In the genomic region with DNA sequence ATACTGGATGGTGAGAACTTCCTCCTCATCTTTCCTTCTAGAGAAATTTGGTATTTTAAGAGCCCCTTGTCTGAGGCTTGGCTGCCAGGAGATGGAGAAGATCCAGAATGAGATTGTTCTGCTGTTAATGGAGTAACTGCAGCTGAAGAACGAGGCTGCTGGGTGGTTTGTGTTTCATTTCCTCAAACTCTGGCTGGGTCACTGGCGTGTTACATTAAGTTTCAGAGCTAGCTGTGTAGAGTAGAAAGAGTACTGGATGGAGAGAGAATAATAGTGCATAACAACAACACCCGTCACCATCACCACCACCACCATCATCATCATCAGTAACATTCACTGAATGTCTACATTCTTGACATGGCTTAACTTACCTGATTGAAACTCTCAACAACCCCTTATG, we compare ENCODE assay signal across 18 cellular contexts.
DNase-seq lines count a peak whose midpoint lies in the region; ATAC-seq and TF ChIP-seq lines count a peak whose summit lies in the region.
"Had no signal": no experiment of that assay in that cellular context is flagged by ENCODE, and none has a peak within 500 bp of the region (broad histone marks: within the 10 kb centered on the region; RNA-seq: fewer than 3 reads in every experiment).

No MANE protein-coding gene starts in this region.

- intact Hi-C loops in A673 (cut with micrococcal nuclease; ENCODE audit: unreplicated experiment) = no loop called here

- peak; percentile 42 for DNase-seq in SIG-M5 treated with dmso at 0.1 percent for 504 hours (lab: John Stamatoyannopoulos, UW; ENCODE audit: unreplicated experiment)
- no peak for DNase-seq in SIG-M5 (lab: John Stamatoyannopoulos, UW)
- peak; percentile 96 for DNase-seq in MV-4-11 (lab: John Stamatoyannopoulos, UW)
- DNase-seq in middle frontal gyrus (ENCODE audit: extremely low spot score, low spot score) = no peak
- DNase-seq in NCI-H226 = no peak
- no peak for DNase-seq in natural killer cell treated with Interleukin-12 subunit alpha and Interleukin-12 subunit beta and Interleukin-15 and Interleukin-18, amount 100 ng/mL, for 72 hours (ENCODE audit: low spot score)
- no peak for DNase-seq in A673 (ENCODE audit: low spot score)
- DNase-seq: activated effector memory CD4-positive, alpha-beta T cell treated with Interleukin-2 at 50 U/mL for 16 hours; CD4-positive, alpha-beta memory T cell; NCI-H1930; NCI-H748 treated with DMSO at 0.1 percent for 48 hours; T-cell; WERI-Rb-1 had no signal

- no peak overlapping the region for H3K4me3 Mint-ChIP-seq in natural killer cell treated with Interleukin-12 subunit alpha and Interleukin-12 subunit beta and Interleukin-15 and Interleukin-18, amount 100 ng/mL, for 72 hours
- H3K4me3 Mint-ChIP-seq: CD4-positive, alpha-beta memory T cell; central memory CD8-positive, alpha-beta T cell; stimulated activated effector memory CD8-positive, alpha-beta T cell treated with anti-CD3 and anti-CD28 coated beads, Interleukin-12 subunit alpha, Interleukin-12 subunit beta, amount 100 ng/mL, for 72 hours; T-cell had no signal

- no peak overlapping the region for H3K27ac ChIP-seq in A673 (ENCODE audit: low read depth, low read length, poor library complexity, severe bottlenecking)
- H3K27ac ChIP-seq: 22Rv1, tibial nerve, WERI-Rb-1 had no signal

- TF ChIP-seq CTCF in A673 (conservative IDR thresholded peaks at IDR 0.05; ENCODE audit: low read depth, low read length) = no peak

- H3K27me3 ChIP-seq in A673 (replicated peaks; ENCODE audit: insufficient read depth, low read depth, low read length, poor library complexity) = no peaks in the 10 kb centered on the region
- H3K27me3 ChIP-seq: tibial nerve had no signal

- no peaks in the 10 kb centered on the region for H3K27me3 Mint-ChIP-seq in natural killer cell treated with Interleukin-12 subunit alpha and Interleukin-12 subunit beta and Interleukin-15 and Interleukin-18, amount 100 ng/mL, for 72 hours
- H3K27me3 Mint-ChIP-seq: CD4-positive, alpha-beta memory T cell; central memory CD8-positive, alpha-beta T cell had no signal

- peak; percentile 50 for ATAC-seq in HG02981 (IDR thresholded peaks at IDR 0.05; ENCODE audit: unreplicated experiment)
- no peak for ATAC-seq in natural killer cell treated with Interleukin-12 subunit alpha and Interleukin-12 subunit beta and Interleukin-15 and Interleukin-18, amount 100 ng/mL, for 72 hours
- ATAC-seq: stimulated activated effector memory CD8-positive, alpha-beta T cell treated with anti-CD3 and anti-CD28 coated beads, Interleukin-12 subunit alpha, Interleukin-12 subunit beta, amount 100 ng/mL, for 72 hours; T-cell had no signal

- no peaks in the 10 kb centered on the region for H3K36me3 ChIP-seq in A673 (ENCODE audit: insufficient read depth, low read length, poor library complexity, severe bottlenecking)
- H3K36me3 ChIP-seq: tibial nerve, WERI-Rb-1 had no signal

- CTCF ChIA-PET in A673 (lab: Charles Lee) = no interaction called here

- H3K9me3 Mint-ChIP-seq in natural killer cell treated with Interleukin-12 subunit alpha and Interleukin-12 subunit beta and Interleukin-15 and Interleukin-18, amount 100 ng/mL, for 72 hours = peaks cover 6% of the 10 kb centered on the region

- H3K27ac Mint-ChIP-seq in natural killer cell treated with Interleukin-12 subunit alpha and Interleukin-12 subunit beta and Interleukin-15 and Interleukin-18, amount 100 ng/mL, for 72 hours = no peak overlapping the region
- H3K27ac Mint-ChIP-seq: CD4-positive, alpha-beta memory T cell; stimulated activated effector memory CD8-positive, alpha-beta T cell treated with anti-CD3 and anti-CD28 coated beads, Interleukin-12 subunit alpha, Interleukin-12 subunit beta, amount 100 ng/mL, for 72 hours; T-cell had no signal

- POLR2A ChIA-PET in A673 (lab: Charles Lee; ENCODE audit: low non-redundant PET) = no interaction called here

- H3K4me3 ChIP-seq in A673 (ENCODE audit: low read depth, low read length, poor library complexity, severe bottlenecking) = no peak overlapping the region
- H3K4me3 ChIP-seq: tibial nerve had no signal

- H3K4me1 ChIP-seq in A673 (ENCODE audit: insufficient read depth, low read length, poor library complexity, severe bottlenecking) = no peaks in the 10 kb centered on the region

- no peaks in the 10 kb centered on the region for H3K4me1 Mint-ChIP-seq in natural killer cell treated with Interleukin-12 subunit alpha and Interleukin-12 subunit beta and Interleukin-15 and Interleukin-18, amount 100 ng/mL, for 72 hours (ENCODE audit: low read depth in 2 of 2)
- H3K4me1 Mint-ChIP-seq: CD4-positive, alpha-beta memory T cell; central memory CD8-positive, alpha-beta T cell; stimulated activated effector memory CD8-positive, alpha-beta T cell treated with anti-CD3 and anti-CD28 coated beads, Interleukin-12 subunit alpha, Interleukin-12 subunit beta, amount 100 ng/mL, for 72 hours; T-cell had no signal

- BruUV-seq in A673 (replicated peaks; lab: Mats Ljungman, UMichigan) = no TSS peak

- no peaks in the 10 kb centered on the region for H3K36me3 Mint-ChIP-seq in natural killer cell treated with Interleukin-12 subunit alpha and Interleukin-12 subunit beta and Interleukin-15 and Interleukin-18, amount 100 ng/mL, for 72 hours
- H3K36me3 Mint-ChIP-seq: CD4-positive, alpha-beta memory T cell; stimulated activated effector memory CD8-positive, alpha-beta T cell treated with anti-CD3 and anti-CD28 coated beads, Interleukin-12 subunit alpha, Interleukin-12 subunit beta, amount 100 ng/mL, for 72 hours; T-cell had no signal

- no peaks in the 10 kb centered on the region for H3K9me3 ChIP-seq in A673 (ENCODE audit: low read depth, low read length, poor library complexity, severe bottlenecking)

Comparison
In these comparisons a context has a peak if more than half of its experiments do, and no peak if none do; other contexts are left out.
1. DNase-seq: peak in SIG-M5 treated with dmso at 0.1 percent for 504 hours (single experiment) and MV-4-11 (single experiment); none in SIG-M5 (single experiment), middle frontal gyrus (single experiment), NCI-H226 (single experiment), natural killer cell treated with Interleukin-12 subunit alpha and Interleukin-12 subunit beta and Interleukin-15 and Interleukin-18, amount 100 ng/mL, for 72 hours (single experiment) and A673 (single experiment).